In genomic region chr19:50465000-50465399, GRCh38 we compare ENCODE assay signal across 26 cellular contexts. TPM values are rescaled to one million over a fixed set of nuclear protein-coding genes. Genes with fewer than 3 reads are reported as not detected.
"Had no signal": no experiment of that assay in that cellular context is flagged by ENCODE, and none has a peak within 500 bp of the region (broad histone marks: within the 10 kb centered on the region; RNA-seq: fewer than 3 reads in every experiment).

No MANE protein-coding gene starts in this region.

- H3K36me3 ChIP-seq: thoracic aorta, vagina had no signal

- H3K27me3 ChIP-seq: vagina had no signal

- H3K27ac ChIP-seq: thoracic aorta, vagina had no signal

- H3K9me3 ChIP-seq: thoracic aorta, vagina had no signal

- DNase-seq: activated CD4-positive, alpha-beta memory T cell treated with anti-CD3 and anti-CD28 coated beads for 36 hours; activated CD4-positive, alpha-beta T cell treated with anti-CD3 and anti-CD28 coated beads for 4 hours; activated CD4-positive, CD25-positive, alpha-beta regulatory T cell; activated effector memory CD4-positive, alpha-beta T cell treated with Interleukin-2 at 50 U/mL for 16 hours; activated naive CD4-positive, alpha-beta T cell treated with anti-CD3 and anti-CD28 coated beads for 36 hours; activated T-cell treated with anti-CD3 and anti-CD28 coated beads, Interleukin-2, amount 50 U/mL, for 72 hours; anterior cingulate cortex; dermis blood vessel endothelial cell; effector CD8-positive, alpha-beta T cell; foreskin melanocyte; glutamatergic neuron; hippocampal formation; mesenchymal stem cell; nephron progenitor cell; occipital lobe; retina; stimulated activated CD4-positive, alpha-beta T cell treated with anti-CD3 and anti-CD28 coated beads, Interleukin-4, amount 100 ng/mL, for 24 hours; stimulated activated naive CD4-positive, alpha-beta T cell treated with Interleukin-2 at 50 U/mL for 16 hours; SW 1271; T-helper 17 cell had no signal

- H3K4me1 ChIP-seq: vagina had no signal

- H3K4me3 ChIP-seq: thoracic aorta, vagina had no signal

- ATAC-seq: activated T-cell treated with anti-CD3 and anti-CD28 coated beads, Interleukin-2, amount 50 U/mL, for 72 hours; esophagus mucosa; T-helper 17 cell had no signal

RNA-seq across cellular contexts. Expression of gene GARIN5A, which starts 11.6 kb away (rescaled TPM):
- total RNA-seq: vagina had no signal

RNA-seq across cellular contexts. Expression of gene MYBPC2, which starts 32.3 kb away (rescaled TPM):
- total RNA-seq: cardiac septum, chondrocyte, dermis blood vessel endothelial cell, occipital lobe, vagina had no signal

RNA-seq across cellular contexts. Expression of gene SPIB, which starts 46.3 kb away (rescaled TPM):
- total RNA-seq: cardiac septum, chondrocyte, dermis blood vessel endothelial cell, lower leg skin, occipital lobe, thoracic aorta, vagina had no signal
